ENCODE assay signal across 17 cellular contexts in genomic region chr6:166770216-166771116, GRCh38.
A peak's percentile ranks its signal among the peaks of the same experiment; 100 is the strongest.
DNase-seq lines count a peak whose midpoint lies in the region; ATAC-seq and TF ChIP-seq lines count a peak whose summit lies in the region.
"Had no signal": no experiment of that assay in that cellular context is flagged by ENCODE, and none has a peak within 500 bp of the region (broad histone marks: within the 10 kb centered on the region; RNA-seq: fewer than 3 reads in every experiment).

No MANE protein-coding gene starts in this region.

- peaks cover 2% of the 10 kb centered on the region for H3K9me3 Mint-ChIP-seq in glutamatergic neuron (ENCODE audit: unreplicated experiment)
- H3K9me3 Mint-ChIP-seq: activated CD4-positive, alpha-beta memory T cell treated with anti-CD3 and anti-CD28 coated beads for 36 hours; activated naive CD4-positive, alpha-beta T cell treated with anti-CD3 and anti-CD28 coated beads, Interleukin-2, amount 10 ng/mL, durations not matched to agents 7 days and 5 days; T-helper 2 cell treated with Interferon-gamma antibody and Interleukin-4, amounts not matched to agents 5 μg/mL and 100 μg/mL, for 36 hours had no signal

- peaks cover 11% of the 10 kb centered on the region for H3K27me3 ChIP-seq in cardiac muscle cell
- H3K27me3 ChIP-seq in WERI-Rb-1 (ENCODE audit: insufficient read depth, low read depth, severe bottlenecking) = no peaks in the 10 kb centered on the region
- H3K27me3 ChIP-seq: colonic mucosa, uterus had no signal

- H3K27ac Mint-ChIP-seq in glutamatergic neuron (ENCODE audit: unreplicated experiment) = no peak overlapping the region
- H3K27ac Mint-ChIP-seq: activated CD4-positive, alpha-beta memory T cell treated with anti-CD3 and anti-CD28 coated beads for 36 hours; activated naive CD4-positive, alpha-beta T cell treated with anti-CD3 and anti-CD28 coated beads, Interleukin-2, amount 10 ng/mL, durations not matched to agents 7 days and 5 days; T-helper 2 cell treated with Interferon-gamma antibody and Interleukin-4, amounts not matched to agents 5 μg/mL and 100 μg/mL, for 36 hours had no signal

- in situ Hi-C loops in ACHN (cut with HindIII; ENCODE audit: low pct_ligation_motif_present, low pct_unique_long_range_greater_than_20kb, low sequenced_read_pairs) = no loop called here

- H3K36me3 ChIP-seq in cardiac muscle cell (no peaks in the 10 kb centered on the region), WERI-Rb-1 (no peaks in the 10 kb centered on the region)
- H3K36me3 ChIP-seq: colonic mucosa, uterus had no signal

- peaks cover 13% of the 10 kb centered on the region for H3K4me1 Mint-ChIP-seq in glutamatergic neuron (ENCODE audit: low read depth, unreplicated experiment)

- peaks cover 4% of the 10 kb centered on the region for H3K27me3 Mint-ChIP-seq in glutamatergic neuron (ENCODE audit: unreplicated experiment)
- H3K27me3 Mint-ChIP-seq: activated CD4-positive, alpha-beta memory T cell treated with anti-CD3 and anti-CD28 coated beads for 36 hours had no signal

- DNase-seq in cardiac muscle cell (ENCODE audit: low read depth in 1 of 2, low spot score in 1 of 2) (peak in 1 of 2 donors; percentile 9), Right ventricle myocardium inferior (ENCODE audit: missing footprints) (no peak), WERI-Rb-1 (no peak), glutamatergic neuron (no peak), ACHN (no peak), T1000 (lab: John Stamatoyannopoulos, UW) (no peak)
- peak; percentile 5 for DNase-seq in stimulated activated CD8-positive, alpha-beta memory T cell treated with anti-CD3 and anti-CD28 coated beads, Interleukin-4, amount 100 ng/mL, for 48 hours
- DNase-seq: activated CD4-positive, alpha-beta memory T cell treated with anti-CD3 and anti-CD28 coated beads for 36 hours; activated naive CD4-positive, alpha-beta T cell treated with anti-CD3 and anti-CD28 coated beads, Interleukin-2, amount 10 ng/mL, durations not matched to agents 7 days and 5 days; NCI-H1092 treated with DMSO at 0.1 percent for 48 hours; NCI-H226; stimulated activated CD4-positive, alpha-beta T cell treated with anti-CD3 and anti-CD28 coated beads, Interleukin-4, amount 100 ng/mL, for 1 hour; stimulated activated naive CD4-positive, alpha-beta T cell; uterus had no signal

- H3K36me3 Mint-ChIP-seq in glutamatergic neuron (ENCODE audit: unreplicated experiment) = no peaks in the 10 kb centered on the region
- H3K36me3 Mint-ChIP-seq: activated CD4-positive, alpha-beta memory T cell treated with anti-CD3 and anti-CD28 coated beads for 36 hours; activated naive CD4-positive, alpha-beta T cell treated with anti-CD3 and anti-CD28 coated beads, Interleukin-2, amount 10 ng/mL, durations not matched to agents 7 days and 5 days had no signal

- H3K4me3 Mint-ChIP-seq in glutamatergic neuron (ENCODE audit: unreplicated experiment) = no peak overlapping the region
- H3K4me3 Mint-ChIP-seq: activated CD4-positive, alpha-beta memory T cell treated with anti-CD3 and anti-CD28 coated beads for 36 hours; activated naive CD4-positive, alpha-beta T cell treated with anti-CD3 and anti-CD28 coated beads, Interleukin-2, amount 10 ng/mL, durations not matched to agents 7 days and 5 days; T-helper 2 cell treated with Interferon-gamma antibody and Interleukin-4, amounts not matched to agents 5 μg/mL and 100 μg/mL, for 36 hours had no signal

- no peak for ATAC-seq in Right ventricle myocardium inferior
- ATAC-seq in HG02798 (IDR thresholded peaks at IDR 0.05; ENCODE audit: poor library complexity, unreplicated experiment) = no peak

- TF ChIP-seq CTCF in cardiac muscle cell (IDR thresholded peaks at IDR 0.05; ENCODE audit: low read depth, low read length) (peak; percentile 30), WERI-Rb-1 (IDR thresholded peaks at IDR 0.05; ENCODE audit: low read depth, low read length) (peak; percentile 36; the same call in 1 of the 2 replicates), glutamatergic neuron (IDR thresholded peaks at IDR 0.05; ENCODE audit: partially characterized antibody, unreplicated experiment) (peak; percentile 59)

- intact Hi-C loops in Right ventricle myocardium inferior (cut with DNase I) = no loop called here

- H3K4me3 ChIP-seq in cardiac muscle cell = no peak overlapping the region
- H3K4me3 ChIP-seq in WERI-Rb-1 (ENCODE audit: low read depth, low read length) = no peak overlapping the region
- H3K4me3 ChIP-seq: colonic mucosa, uterus had no signal

- no peaks in the 10 kb centered on the region for H3K9me3 ChIP-seq in cardiac muscle cell (ENCODE audit: low read depth)
- H3K9me3 ChIP-seq in WERI-Rb-1 (ENCODE audit: severe bottlenecking) = no peaks in the 10 kb centered on the region
- H3K9me3 ChIP-seq: colonic mucosa, uterus had no signal

- H3K27ac ChIP-seq in cardiac muscle cell (no peak overlapping the region), WERI-Rb-1 (no peak overlapping the region)
- H3K27ac ChIP-seq: colonic mucosa, uterus had no signal

- no peaks in the 10 kb centered on the region for H3K4me1 ChIP-seq in cardiac muscle cell (ENCODE audit: low read depth)
- H3K4me1 ChIP-seq: colonic mucosa, uterus had no signal
